Comparison of ENCODE assay signal across 1 cellular context in the genomic region with DNA sequence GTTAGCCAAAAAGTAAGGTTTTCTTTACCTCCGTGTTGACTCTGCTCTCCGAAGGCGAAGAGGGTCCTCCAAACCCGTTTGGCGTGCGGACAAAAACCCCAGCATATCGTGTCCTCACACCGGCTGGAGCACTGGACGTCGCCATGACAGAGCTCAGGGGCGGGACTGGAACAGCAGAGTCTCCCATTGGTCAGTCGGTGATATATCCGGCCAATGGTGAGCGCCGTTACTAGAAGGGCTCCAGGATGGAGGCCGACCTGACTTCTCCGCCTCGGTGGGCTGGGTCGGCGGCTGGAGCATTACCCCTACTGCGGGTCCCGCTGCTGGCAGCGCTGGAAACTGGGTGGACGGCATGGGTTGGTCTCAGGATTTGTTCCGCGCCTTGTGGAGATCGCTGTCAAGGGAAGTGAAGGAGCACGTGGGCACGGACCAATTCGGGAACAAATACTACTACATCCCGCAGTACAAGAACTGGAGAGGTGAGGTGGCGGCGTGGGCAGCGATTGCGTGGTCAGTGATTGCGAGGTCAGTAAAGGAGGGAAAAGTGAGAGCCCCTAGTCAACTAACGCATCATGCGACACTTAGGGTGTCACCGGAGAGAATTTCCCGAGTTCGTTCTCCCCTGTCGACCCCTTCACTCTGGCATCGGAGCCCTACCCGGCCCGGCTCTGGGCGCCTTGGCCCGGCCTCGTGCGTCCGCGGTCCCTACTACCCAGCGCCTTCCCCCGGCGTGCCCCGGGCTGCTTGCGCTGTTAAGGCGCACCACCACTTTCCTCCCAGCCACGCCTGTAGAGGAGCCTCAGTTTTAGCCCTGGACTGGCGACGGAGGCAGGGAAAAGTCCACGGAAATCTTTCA.
A peak's percentile ranks its signal among the peaks of the same experiment; 100 is the strongest.
TF ChIP-seq lines count a peak whose summit lies in the region.

A gene with protein sequence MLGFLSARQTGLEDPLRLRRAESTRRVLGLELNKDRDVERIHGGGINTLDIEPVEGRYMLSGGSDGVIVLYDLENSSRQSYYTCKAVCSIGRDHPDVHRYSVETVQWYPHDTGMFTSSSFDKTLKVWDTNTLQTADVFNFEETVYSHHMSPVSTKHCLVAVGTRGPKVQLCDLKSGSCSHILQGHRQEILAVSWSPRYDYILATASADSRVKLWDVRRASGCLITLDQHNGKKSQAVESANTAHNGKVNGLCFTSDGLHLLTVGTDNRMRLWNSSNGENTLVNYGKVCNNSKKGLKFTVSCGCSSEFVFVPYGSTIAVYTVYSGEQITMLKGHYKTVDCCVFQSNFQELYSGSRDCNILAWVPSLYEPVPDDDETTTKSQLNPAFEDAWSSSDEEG (minus strand): TSS at position 167 of the 856 bp plus-strand sequence. CDS start 62 bp downstream, at position 105.
A gene with protein sequence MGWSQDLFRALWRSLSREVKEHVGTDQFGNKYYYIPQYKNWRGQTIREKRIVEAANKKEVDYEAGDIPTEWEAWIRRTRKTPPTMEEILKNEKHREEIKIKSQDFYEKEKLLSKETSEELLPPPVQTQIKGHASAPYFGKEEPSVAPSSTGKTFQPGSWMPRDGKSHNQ (plus strand): TSS at position 302 of the 856 bp plus-strand sequence. CDS start 51 bp downstream, at position 353.

TF ChIP-seq in K562, 482 proteins besides CTCF, POLR2A, EP300 and RAD21 (continued from another document and continues in another):
- TF ChIP-seq, protein P1, sequence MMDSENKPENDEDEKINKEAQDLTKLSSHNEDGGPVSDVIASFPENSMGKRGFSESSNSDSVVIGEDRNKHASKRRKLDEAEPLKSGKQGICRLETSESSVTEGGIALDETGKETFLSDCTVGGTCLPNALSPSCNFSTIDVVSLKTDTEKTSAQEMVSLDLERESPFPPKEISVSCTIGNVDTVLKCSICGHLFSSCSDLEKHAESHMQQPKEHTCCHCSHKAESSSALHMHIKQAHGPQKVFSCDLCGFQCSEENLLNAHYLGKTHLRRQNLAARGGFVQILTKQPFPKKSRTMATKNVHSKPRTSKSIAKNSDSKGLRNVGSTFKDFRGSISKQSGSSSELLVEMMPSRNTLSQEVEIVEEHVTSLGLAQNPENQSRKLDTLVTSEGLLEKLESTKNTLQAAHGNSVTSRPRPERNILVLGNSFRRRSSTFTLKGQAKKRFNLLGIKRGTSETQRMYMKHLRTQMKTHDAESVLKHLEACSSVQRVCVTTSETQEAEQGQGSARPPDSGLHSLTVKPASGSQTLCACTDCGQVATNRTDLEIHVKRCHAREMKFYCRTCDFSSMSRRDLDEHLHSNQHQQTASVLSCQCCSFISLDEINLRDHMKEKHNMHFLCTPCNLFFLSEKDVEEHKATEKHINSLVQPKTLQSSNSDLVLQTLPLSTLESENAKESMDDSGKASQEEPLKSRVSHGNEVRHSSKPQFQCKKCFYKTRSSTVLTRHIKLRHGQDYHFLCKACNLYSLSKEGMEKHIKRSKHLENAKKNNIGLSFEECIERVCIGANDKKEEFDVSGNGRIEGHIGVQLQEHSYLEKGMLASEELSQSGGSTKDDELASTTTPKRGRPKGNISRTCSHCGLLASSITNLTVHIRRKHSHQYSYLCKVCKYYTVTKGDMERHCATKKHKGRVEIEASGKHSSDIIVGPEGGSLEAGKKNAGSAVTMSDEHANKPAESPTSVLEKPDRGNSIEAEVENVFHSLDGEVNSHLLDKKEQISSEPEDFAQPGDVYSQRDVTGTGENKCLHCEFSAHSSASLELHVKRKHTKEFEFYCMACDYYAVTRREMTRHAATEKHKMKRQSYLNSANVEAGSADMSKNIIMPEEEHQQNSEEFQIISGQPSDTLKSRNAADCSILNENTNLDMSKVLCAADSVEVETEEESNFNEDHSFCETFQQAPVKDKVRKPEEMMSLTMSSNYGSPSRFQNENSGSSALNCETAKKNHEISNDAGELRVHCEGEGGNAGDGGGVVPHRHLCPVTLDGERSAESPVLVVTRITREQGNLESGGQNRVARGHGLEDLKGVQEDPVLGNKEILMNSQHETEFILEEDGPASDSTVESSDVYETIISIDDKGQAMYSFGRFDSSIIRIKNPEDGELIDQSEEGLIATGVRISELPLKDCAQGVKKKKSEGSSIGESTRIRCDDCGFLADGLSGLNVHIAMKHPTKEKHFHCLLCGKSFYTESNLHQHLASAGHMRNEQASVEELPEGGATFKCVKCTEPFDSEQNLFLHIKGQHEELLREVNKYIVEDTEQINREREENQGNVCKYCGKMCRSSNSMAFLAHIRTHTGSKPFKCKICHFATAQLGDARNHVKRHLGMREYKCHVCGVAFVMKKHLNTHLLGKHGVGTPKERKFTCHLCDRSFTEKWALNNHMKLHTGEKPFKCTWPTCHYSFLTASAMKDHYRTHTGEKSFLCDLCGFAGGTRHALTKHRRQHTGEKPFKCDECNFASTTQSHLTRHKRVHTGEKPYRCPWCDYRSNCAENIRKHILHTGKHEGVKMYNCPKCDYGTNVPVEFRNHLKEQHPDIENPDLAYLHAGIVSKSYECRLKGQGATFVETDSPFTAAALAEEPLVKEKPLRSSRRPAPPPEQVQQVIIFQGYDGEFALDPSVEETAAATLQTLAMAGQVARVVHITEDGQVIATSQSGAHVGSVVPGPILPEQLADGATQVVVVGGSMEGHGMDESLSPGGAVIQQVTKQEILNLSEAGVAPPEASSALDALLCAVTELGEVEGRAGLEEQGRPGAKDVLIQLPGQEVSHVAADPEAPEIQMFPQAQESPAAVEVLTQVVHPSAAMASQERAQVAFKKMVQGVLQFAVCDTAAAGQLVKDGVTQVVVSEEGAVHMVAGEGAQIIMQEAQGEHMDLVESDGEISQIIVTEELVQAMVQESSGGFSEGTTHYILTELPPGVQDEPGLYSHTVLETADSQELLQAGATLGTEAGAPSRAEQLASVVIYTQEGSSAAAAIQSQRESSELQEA (IDR thresholded peaks at IDR 0.05; ENCODE audit: low read depth) = no peak; the same call in 1 of the 2 replicates
- no peak for TF ChIP-seq ZEB2 (IDR thresholded peaks at IDR 0.05)
- TF ChIP-seq, protein P2, sequence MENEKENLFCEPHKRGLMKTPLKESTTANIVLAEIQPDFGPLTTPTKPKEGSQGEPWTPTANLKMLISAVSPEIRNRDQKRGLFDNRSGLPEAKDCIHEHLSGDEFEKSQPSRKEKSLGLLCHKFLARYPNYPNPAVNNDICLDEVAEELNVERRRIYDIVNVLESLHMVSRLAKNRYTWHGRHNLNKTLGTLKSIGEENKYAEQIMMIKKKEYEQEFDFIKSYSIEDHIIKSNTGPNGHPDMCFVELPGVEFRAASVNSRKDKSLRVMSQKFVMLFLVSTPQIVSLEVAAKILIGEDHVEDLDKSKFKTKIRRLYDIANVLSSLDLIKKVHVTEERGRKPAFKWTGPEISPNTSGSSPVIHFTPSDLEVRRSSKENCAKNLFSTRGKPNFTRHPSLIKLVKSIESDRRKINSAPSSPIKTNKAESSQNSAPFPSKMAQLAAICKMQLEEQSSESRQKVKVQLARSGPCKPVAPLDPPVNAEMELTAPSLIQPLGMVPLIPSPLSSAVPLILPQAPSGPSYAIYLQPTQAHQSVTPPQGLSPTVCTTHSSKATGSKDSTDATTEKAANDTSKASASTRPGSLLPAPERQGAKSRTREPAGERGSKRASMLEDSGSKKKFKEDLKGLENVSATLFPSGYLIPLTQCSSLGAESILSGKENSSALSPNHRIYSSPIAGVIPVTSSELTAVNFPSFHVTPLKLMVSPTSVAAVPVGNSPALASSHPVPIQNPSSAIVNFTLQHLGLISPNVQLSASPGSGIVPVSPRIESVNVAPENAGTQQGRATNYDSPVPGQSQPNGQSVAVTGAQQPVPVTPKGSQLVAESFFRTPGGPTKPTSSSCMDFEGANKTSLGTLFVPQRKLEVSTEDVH (IDR thresholded peaks at IDR 0.05; ENCODE audit: low read depth, partially characterized antibody) = no peak
- no peak for TF ChIP-seq ZNF3 (CRISPR knock-in tag; IDR thresholded peaks at IDR 0.05)
- TF ChIP-seq, protein P3, sequence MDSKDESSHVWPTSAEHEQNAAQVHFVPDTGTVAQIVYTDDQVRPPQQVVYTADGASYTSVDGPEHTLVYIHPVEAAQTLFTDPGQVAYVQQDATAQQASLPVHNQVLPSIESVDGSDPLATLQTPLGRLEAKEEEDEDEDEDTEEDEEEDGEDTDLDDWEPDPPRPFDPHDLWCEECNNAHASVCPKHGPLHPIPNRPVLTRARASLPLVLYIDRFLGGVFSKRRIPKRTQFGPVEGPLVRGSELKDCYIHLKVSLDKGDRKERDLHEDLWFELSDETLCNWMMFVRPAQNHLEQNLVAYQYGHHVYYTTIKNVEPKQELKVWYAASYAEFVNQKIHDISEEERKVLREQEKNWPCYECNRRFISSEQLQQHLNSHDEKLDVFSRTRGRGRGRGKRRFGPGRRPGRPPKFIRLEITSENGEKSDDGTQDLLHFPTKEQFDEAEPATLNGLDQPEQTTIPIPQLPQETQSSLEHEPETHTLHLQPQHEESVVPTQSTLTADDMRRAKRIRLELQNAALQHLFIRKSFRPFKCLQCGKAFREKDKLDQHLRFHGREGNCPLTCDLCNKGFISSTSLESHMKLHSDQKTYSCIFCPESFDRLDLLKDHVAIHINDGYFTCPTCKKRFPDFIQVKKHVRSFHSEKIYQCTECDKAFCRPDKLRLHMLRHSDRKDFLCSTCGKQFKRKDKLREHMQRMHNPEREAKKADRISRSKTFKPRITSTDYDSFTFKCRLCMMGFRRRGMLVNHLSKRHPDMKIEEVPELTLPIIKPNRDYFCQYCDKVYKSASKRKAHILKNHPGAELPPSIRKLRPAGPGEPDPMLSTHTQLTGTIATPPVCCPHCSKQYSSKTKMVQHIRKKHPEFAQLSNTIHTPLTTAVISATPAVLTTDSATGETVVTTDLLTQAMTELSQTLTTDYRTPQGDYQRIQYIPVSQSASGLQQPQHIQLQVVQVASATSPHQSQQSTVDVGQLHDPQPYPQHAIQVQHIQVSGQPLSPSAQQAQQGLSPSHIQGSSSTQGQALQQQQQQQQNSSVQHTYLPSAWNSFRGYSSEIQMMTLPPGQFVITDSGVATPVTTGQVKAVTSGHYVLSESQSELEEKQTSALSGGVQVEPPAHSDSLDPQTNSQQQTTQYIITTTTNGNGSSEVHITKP (IDR thresholded peaks at IDR 0.05; ENCODE audit: partially characterized antibody) = no peak
- no peak for TF ChIP-seq RBM39 (optimal IDR thresholded peaks at IDR 0.05; ENCODE audit: low read depth, low read length)
- TF ChIP-seq FOXK1 (CRISPR knock-in tag; IDR thresholded peaks at IDR 0.05; ENCODE audit: borderline replicate concordance) = peak; percentile 44; the same call in 1 of the 2 replicates
- TF ChIP-seq ZNF274 (IDR thresholded peaks at IDR 0.05; ENCODE audit: borderline replicate concordance, low read depth, low read length) = no peak
- TF ChIP-seq, protein P4, sequence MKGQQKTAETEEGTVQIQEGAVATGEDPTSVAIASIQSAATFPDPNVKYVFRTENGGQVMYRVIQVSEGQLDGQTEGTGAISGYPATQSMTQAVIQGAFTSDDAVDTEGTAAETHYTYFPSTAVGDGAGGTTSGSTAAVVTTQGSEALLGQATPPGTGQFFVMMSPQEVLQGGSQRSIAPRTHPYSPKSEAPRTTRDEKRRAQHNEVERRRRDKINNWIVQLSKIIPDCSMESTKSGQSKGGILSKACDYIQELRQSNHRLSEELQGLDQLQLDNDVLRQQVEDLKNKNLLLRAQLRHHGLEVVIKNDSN (CRISPR knock-in tag; IDR thresholded peaks at IDR 0.05) = peak; percentile 54
- TF ChIP-seq MEF2D (tag; conservative IDR thresholded peaks at IDR 0.05; ENCODE audit: low read depth) = no peak
- no peak for TF ChIP-seq LARP7 (IDR thresholded peaks at IDR 0.05)
- TF ChIP-seq HNRNPLL (IDR thresholded peaks at IDR 0.05; ENCODE audit: low read depth, low read length, poor library complexity, severe bottlenecking) = peak; percentile 72
- TF ChIP-seq, protein P5, sequence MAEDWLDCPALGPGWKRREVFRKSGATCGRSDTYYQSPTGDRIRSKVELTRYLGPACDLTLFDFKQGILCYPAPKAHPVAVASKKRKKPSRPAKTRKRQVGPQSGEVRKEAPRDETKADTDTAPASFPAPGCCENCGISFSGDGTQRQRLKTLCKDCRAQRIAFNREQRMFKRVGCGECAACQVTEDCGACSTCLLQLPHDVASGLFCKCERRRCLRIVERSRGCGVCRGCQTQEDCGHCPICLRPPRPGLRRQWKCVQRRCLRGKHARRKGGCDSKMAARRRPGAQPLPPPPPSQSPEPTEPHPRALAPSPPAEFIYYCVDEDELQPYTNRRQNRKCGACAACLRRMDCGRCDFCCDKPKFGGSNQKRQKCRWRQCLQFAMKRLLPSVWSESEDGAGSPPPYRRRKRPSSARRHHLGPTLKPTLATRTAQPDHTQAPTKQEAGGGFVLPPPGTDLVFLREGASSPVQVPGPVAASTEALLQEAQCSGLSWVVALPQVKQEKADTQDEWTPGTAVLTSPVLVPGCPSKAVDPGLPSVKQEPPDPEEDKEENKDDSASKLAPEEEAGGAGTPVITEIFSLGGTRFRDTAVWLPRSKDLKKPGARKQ (CRISPR knock-in tag; IDR thresholded peaks at IDR 0.05) = no peak
- no peak for TF ChIP-seq NR2C1 (IDR thresholded peaks at IDR 0.05)
- TF ChIP-seq NR2C1 (tag; IDR thresholded peaks at IDR 0.05) = no peak
- no peak for TF ChIP-seq HEY1 (CRISPR knock-in tag; IDR thresholded peaks at IDR 0.05; ENCODE audit: borderline replicate concordance)
- TF ChIP-seq, protein P6, sequence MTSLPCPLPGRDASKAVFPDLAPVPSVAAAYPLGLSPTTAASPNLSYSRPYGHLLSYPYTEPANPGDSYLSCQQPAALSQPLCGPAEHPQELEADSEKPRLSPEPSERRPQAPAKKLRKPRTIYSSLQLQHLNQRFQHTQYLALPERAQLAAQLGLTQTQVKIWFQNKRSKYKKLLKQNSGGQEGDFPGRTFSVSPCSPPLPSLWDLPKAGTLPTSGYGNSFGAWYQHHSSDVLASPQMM (CRISPR knock-in tag; IDR thresholded peaks at IDR 0.05) = no peak
- no peak for TF ChIP-seq SRSF9 (IDR thresholded peaks at IDR 0.05; ENCODE audit: borderline replicate concordance, low read depth, low read length)
- TF ChIP-seq BCL6 (CRISPR knock-in tag; IDR thresholded peaks at IDR 0.05) = no peak
- TF ChIP-seq, protein P7, sequence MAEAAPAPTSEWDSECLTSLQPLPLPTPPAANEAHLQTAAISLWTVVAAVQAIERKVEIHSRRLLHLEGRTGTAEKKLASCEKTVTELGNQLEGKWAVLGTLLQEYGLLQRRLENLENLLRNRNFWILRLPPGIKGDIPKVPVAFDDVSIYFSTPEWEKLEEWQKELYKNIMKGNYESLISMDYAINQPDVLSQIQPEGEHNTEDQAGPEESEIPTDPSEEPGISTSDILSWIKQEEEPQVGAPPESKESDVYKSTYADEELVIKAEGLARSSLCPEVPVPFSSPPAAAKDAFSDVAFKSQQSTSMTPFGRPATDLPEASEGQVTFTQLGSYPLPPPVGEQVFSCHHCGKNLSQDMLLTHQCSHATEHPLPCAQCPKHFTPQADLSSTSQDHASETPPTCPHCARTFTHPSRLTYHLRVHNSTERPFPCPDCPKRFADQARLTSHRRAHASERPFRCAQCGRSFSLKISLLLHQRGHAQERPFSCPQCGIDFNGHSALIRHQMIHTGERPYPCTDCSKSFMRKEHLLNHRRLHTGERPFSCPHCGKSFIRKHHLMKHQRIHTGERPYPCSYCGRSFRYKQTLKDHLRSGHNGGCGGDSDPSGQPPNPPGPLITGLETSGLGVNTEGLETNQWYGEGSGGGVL (CRISPR knock-in tag; IDR thresholded peaks at IDR 0.05) = no peak
- TF ChIP-seq ZBTB17 (CRISPR knock-in tag; IDR thresholded peaks at IDR 0.05) = 0 out of 2 replicates have a peak, but pooled peaks have one; percentile 29
- peak; percentile 51; the same call in 1 of the 2 replicates for TF ChIP-seq HCFC1 (IDR thresholded peaks at IDR 0.05; ENCODE audit: low read depth, low read length)
- TF ChIP-seq BCOR (IDR thresholded peaks at IDR 0.05) = no peak
- TF ChIP-seq CBX5 (IDR thresholded peaks at IDR 0.05; ENCODE audit: borderline replicate concordance, low read depth) = no peak
